Comparison of ENCODE assay signal across 12 cellular contexts in genomic region chr15:57440799-57441198, GRCh38.
DNase-seq lines count a peak whose midpoint lies in the region; ATAC-seq and TF ChIP-seq lines count a peak whose summit lies in the region.
"Had no signal": no experiment of that assay in that cellular context is flagged by ENCODE, and none has a peak within 500 bp of the region (broad histone marks: within the 10 kb centered on the region; RNA-seq: fewer than 3 reads in every experiment).

No MANE protein-coding gene starts in this region.

- in situ Hi-C loops in mammary epithelial cell (cut with MboI; ENCODE audit: low sequenced_read_pairs in 2 of 2) = no loop called here

- TF ChIP-seq CTCF in mammary epithelial cell (conservative IDR thresholded peaks at IDR 0.05 in 1 of 2, IDR thresholded peaks at IDR 0.05 in 1 of 2; ENCODE audit: extremely low read depth in 1 of 2, insufficient read depth in 1 of 2, low read depth in 1 of 2, low read length in 2 of 2) (no peak), breast epithelium (IDR thresholded peaks at IDR 0.05) (no peak), cardiac fibroblast (IDR thresholded peaks at IDR 0.05; ENCODE audit: low read depth, low read length) (no peak), left lung (IDR thresholded peaks at IDR 0.05) (no peak)

- intact Hi-C loops in mammary epithelial cell (cut with micrococcal nuclease) (no loop called here), breast epithelium (cut with DNase I; ENCODE audit: low total_unique reads) (no loop called here), left lung (cut with DNase I) (no loop called here)

- no peak overlapping the region for H3K27ac ChIP-seq in mammary epithelial cell (ENCODE audit: insufficient read depth, low read depth, low read length)
- peak overlapping the region in 1 of 2 donors; percentile 33 for H3K27ac ChIP-seq in breast epithelium
- H3K27ac ChIP-seq in left lung = peak overlapping the region in 1 of 2 donors; percentile 35
- H3K27ac ChIP-seq: neural progenitor cell had no signal

- H3K36me3 Mint-ChIP-seq in activated naive CD8-positive, alpha-beta T cell treated with anti-CD3 and anti-CD28 coated beads for 36 hours = no peaks in the 10 kb centered on the region
- H3K36me3 Mint-ChIP-seq: neural progenitor cell had no signal

- H3K27me3 ChIP-seq in mammary epithelial cell (ENCODE audit: insufficient read depth, low read length) (no peaks in the 10 kb centered on the region), breast epithelium (no peaks in the 10 kb centered on the region), left lung (no peaks in the 10 kb centered on the region)
- H3K27me3 ChIP-seq: neural progenitor cell had no signal

- DNase-seq in mammary epithelial cell (peak; percentile 70), breast epithelium (ENCODE audit: low spot score in 2 of 2) (no peak), cardiac fibroblast (ENCODE audit: low read depth in 2 of 2) (peak; percentile 73 to 85), left lung (no peak), left lobe of liver (ENCODE audit: low spot score) (no peak), NCI-H2107 (lab: John Stamatoyannopoulos, UW) (no peak)
- DNase-seq in activated naive CD8-positive, alpha-beta T cell treated with anti-CD3 and anti-CD28 coated beads for 36 hours = no peak
- DNase-seq: activated T-cell treated with anti-CD3 and anti-CD28 coated beads, Interleukin-2, amount 50 U/mL, for 48 hours; NCI-H2029 had no signal

- peaks cover 18% of the 10 kb centered on the region for H3K27me3 Mint-ChIP-seq in activated naive CD8-positive, alpha-beta T cell treated with anti-CD3 and anti-CD28 coated beads for 36 hours

- H3K36me3 ChIP-seq in mammary epithelial cell (ENCODE audit: insufficient read depth, low read length) = no peaks in the 10 kb centered on the region
- no peaks in the 10 kb centered on the region for H3K36me3 ChIP-seq in breast epithelium
- no peaks in the 10 kb centered on the region for H3K36me3 ChIP-seq in left lung
- H3K36me3 ChIP-seq: neural progenitor cell had no signal

- H3K4me1 Mint-ChIP-seq in activated naive CD8-positive, alpha-beta T cell treated with anti-CD3 and anti-CD28 coated beads for 36 hours = no peaks in the 10 kb centered on the region

- H3K27ac Mint-ChIP-seq in activated naive CD8-positive, alpha-beta T cell treated with anti-CD3 and anti-CD28 coated beads for 36 hours = no peak overlapping the region
- H3K27ac Mint-ChIP-seq: neural progenitor cell; T-helper 1 cell treated with Interleukin-12 subunit alpha and Interleukin-12 subunit beta and Interleukin-4 antibody, amounts not matched to agents 30 μg/mL and 1 μg/mL, for 36 hours had no signal

- no peak for TF ChIP-seq POLR2A in breast epithelium (IDR thresholded peaks at IDR 0.05)

- H3K9me3 Mint-ChIP-seq in activated naive CD8-positive, alpha-beta T cell treated with anti-CD3 and anti-CD28 coated beads for 36 hours = no peaks in the 10 kb centered on the region
- H3K9me3 Mint-ChIP-seq: T-helper 1 cell treated with Interleukin-12 subunit alpha and Interleukin-12 subunit beta and Interleukin-4 antibody, amounts not matched to agents 30 μg/mL and 1 μg/mL, for 36 hours had no signal

- no peak overlapping the region for H3K4me3 Mint-ChIP-seq in activated naive CD8-positive, alpha-beta T cell treated with anti-CD3 and anti-CD28 coated beads for 36 hours
- H3K4me3 Mint-ChIP-seq: neural progenitor cell; T-helper 1 cell treated with Interleukin-12 subunit alpha and Interleukin-12 subunit beta and Interleukin-4 antibody, amounts not matched to agents 30 μg/mL and 1 μg/mL, for 36 hours had no signal

- no TSS peak for BruUV-seq in mammary epithelial cell (replicated peaks; lab: Mats Ljungman, UMichigan)

- H3K4me1 ChIP-seq in mammary epithelial cell (ENCODE audit: insufficient read depth, low read length) (no peaks in the 10 kb centered on the region), breast epithelium (no peaks in the 10 kb centered on the region), left lung (peaks cover 0 to 5% of the 10 kb centered on the region in 2 donors)

- CTCF ChIA-PET in mammary epithelial cell (lab: Charles Lee; ENCODE audit: low non-redundant PET) = interaction anchor here (0.6 kb wide), 1 partner anchor 64 kb away, joined by 5 read pairs; no protein-coding TSS in a partner anchor

- ATAC-seq in left lung (peak; percentile 79), left lobe of liver (no peak), HG03139 (IDR thresholded peaks at IDR 0.05; ENCODE audit: unreplicated experiment) (no peak)

- no peak overlapping the region for H3K9ac ChIP-seq in mammary epithelial cell (ENCODE audit: insufficient read depth, low read length)
- H3K9ac ChIP-seq: neural progenitor cell had no signal

- H3K9me3 ChIP-seq in mammary epithelial cell (replicated peaks; ENCODE audit: insufficient read depth, low read length) (no peaks in the 10 kb centered on the region), breast epithelium (no peaks in the 10 kb centered on the region), left lung (no peaks in the 10 kb centered on the region)

- WGBS in mammary epithelial cell (ENCODE audit: low coverage, missing lambda C conversion rate) = 7% methylated on average over 1 of the region's 1 CpG

- dilution Hi-C loops in mammary epithelial cell (cut with HindIII; ENCODE audit: low sequenced_read_pairs) = no loop called here

- H4K20me1 ChIP-seq in mammary epithelial cell (ENCODE audit: insufficient read depth, low read length) = no peaks in the 10 kb centered on the region

- H2AFZ ChIP-seq in mammary epithelial cell (ENCODE audit: low read depth, low read length) = no peak overlapping the region

- H3K4me3 ChIP-seq in mammary epithelial cell (replicated peaks in 1 of 3; ENCODE audit: insufficient read depth in 1 of 3, low read depth in 2 of 3, low read length in 3 of 3) (no peak overlapping the region), breast epithelium (no peak overlapping the region), cardiac fibroblast (replicated peaks in 1 of 2; ENCODE audit: low read depth in 2 of 2, low read length in 2 of 2) (no peak overlapping the region), left lung (no peak overlapping the region)
- H3K4me3 ChIP-seq: neural progenitor cell had no signal

- no peaks in the 10 kb centered on the region for H3K79me2 ChIP-seq in mammary epithelial cell (ENCODE audit: insufficient read depth, low read length)

- no peak overlapping the region for H3K4me2 ChIP-seq in mammary epithelial cell (ENCODE audit: insufficient read depth, low read depth, low read length)
- H3K4me2 ChIP-seq: neural progenitor cell had no signal

Comparison
In these comparisons a context has a peak if more than half of its experiments do, and no peak if none do; other contexts are left out.
1. DNase-seq: peak in mammary epithelial cell (single experiment) and cardiac fibroblast (2 of 2); none in breast epithelium (0 of 2), left lung (0 of 2), left lobe of liver (single experiment), activated naive CD8-positive, alpha-beta T cell treated with anti-CD3 and anti-CD28 coated beads for 36 hours (single experiment) and NCI-H2107 (single experiment).